ENCODE assay signal across 12 cellular contexts in the genomic region with DNA sequence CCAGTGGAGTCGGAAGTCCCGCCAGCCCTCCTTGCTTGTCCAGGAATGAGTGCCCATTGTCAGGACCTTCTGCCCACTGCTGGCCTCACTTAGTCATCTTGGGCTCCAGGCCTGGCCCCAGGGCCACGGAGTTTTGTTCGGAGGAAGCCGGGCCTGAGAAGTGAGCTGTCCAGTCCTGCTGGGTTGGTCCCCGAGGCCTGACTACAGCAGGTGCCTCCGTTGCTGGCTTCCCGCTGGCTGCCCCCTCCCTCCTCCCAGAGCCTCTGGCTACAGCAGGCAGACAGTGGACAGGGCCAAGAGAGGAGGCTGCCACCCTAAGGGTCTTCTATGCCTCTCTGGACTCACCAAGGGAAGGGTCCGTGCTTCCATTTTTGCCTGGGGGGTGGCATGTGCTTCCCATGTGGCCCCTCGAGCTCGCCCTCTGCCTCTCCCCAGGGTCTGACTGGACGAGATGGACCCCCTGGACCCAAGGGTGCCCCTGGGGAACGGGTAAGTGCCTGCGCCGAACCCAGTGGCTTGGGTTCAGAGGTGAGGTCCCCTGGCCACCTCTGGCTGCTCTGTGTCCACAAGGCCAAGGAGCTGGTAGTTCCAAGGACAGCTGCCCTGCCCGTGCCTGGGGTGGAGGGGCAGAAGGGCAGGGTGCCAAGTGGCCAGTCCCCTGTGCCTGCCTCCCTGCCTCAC. TPM values are rescaled to one million over a fixed set of nuclear protein-coding genes. Genes with fewer than 3 reads are reported as not detected.
DNase-seq lines count a peak whose midpoint lies in the region; ATAC-seq lines count a peak whose summit lies in the region.
"Had no signal": no experiment of that assay in that cellular context is flagged by ENCODE, and none has a peak within 500 bp of the region (broad histone marks: within the 10 kb centered on the region; RNA-seq: fewer than 3 reads in every experiment).

No MANE protein-coding gene starts in this region.

- intact Hi-C loops in Right ventricle myocardium inferior (cut with DNase I) (no loop called here), cardiac septum (cut with DNase I) (no loop called here), right cardiac atrium (cut with DNase I) (no loop called here)

- DNase-seq in Right ventricle myocardium inferior (ENCODE audit: missing footprints) (no peak), cardiac septum (ENCODE audit: low spot score) (no peak), right cardiac atrium (no peak), OCI-M1 (lab: John Stamatoyannopoulos, UW) (no peak), T-helper 2 cell (no peak), LoVo (ENCODE audit: low spot score) (no peak)
- DNase-seq: activated CD4-positive, alpha-beta T cell treated with anti-CD3 and anti-CD28 coated beads, Interleukin-2, amount 50 U/mL, for 48 hours; activated naive CD4-positive, alpha-beta T cell treated with Interleukin-2 at 50 U/mL for 16 hours; cortex of kidney; NCI-H82 had no signal

- peak; percentile 17 for ATAC-seq in Right ventricle myocardium inferior
- peak in 1 of 2 donors; percentile 21 for ATAC-seq in right cardiac atrium
- ATAC-seq in HG02973 (IDR thresholded peaks at IDR 0.05; ENCODE audit: unreplicated experiment) = no peak

- no peaks in the 10 kb centered on the region for H3K9me3 ChIP-seq in right cardiac atrium (ENCODE audit: control insufficient read depth, low read length)

- H3K4me3 ChIP-seq in right cardiac atrium (ENCODE audit: low read length) = no peak overlapping the region

- peak overlapping the region; percentile 48 for H3K27ac ChIP-seq in angular gyrus (ENCODE audit: low read depth, low read length)
- peak overlapping the region; percentile 6 for H3K27ac ChIP-seq in right cardiac atrium (ENCODE audit: low read length)

- H3K27me3 ChIP-seq in right cardiac atrium (ENCODE audit: control insufficient read depth, insufficient read depth) = no peaks in the 10 kb centered on the region

- H3K4me1 ChIP-seq in right cardiac atrium (ENCODE audit: control insufficient read depth, insufficient read depth, low read length) = no peaks in the 10 kb centered on the region

- WGBS in right cardiac atrium = 50% methylated on average over 16 of the region's 16 CpGs

RNA-seq across cellular contexts. Expression of a gene that starts 2.8 kb away (rescaled TPM):
- total RNA-seq in Right ventricle myocardium inferior (5.5 TPM), cardiac septum (0.94 TPM), right cardiac atrium (1 to 10 TPM; 4.3 to 6.9 (median 5.6) TPM)
- 13.0 TPM for polyA plus RNA-seq in right cardiac atrium

RNA-seq across cellular contexts. Expression of a gene that starts 15.0 kb away (rescaled TPM):
- total RNA-seq in Right ventricle myocardium inferior (22.5 TPM), cardiac septum (16.4 TPM), right cardiac atrium (10 to 100 TPM; 21.0 to 29.6 (median 24.2) TPM)
- 26.6 TPM for polyA plus RNA-seq in right cardiac atrium

RNA-seq across cellular contexts. Expression of a gene that starts 23.4 kb away (rescaled TPM):
- total RNA-seq in Right ventricle myocardium inferior (10.0 TPM), cardiac septum (7.9 TPM), right cardiac atrium (10 to 100 TPM in 1 of 4 donors, 1 to 10 TPM in 3; 8.3 to 10.9 (median 8.6) TPM)
- 12.1 TPM for polyA plus RNA-seq in right cardiac atrium

RNA-seq across cellular contexts. Expression of a gene that starts 42.0 kb away (rescaled TPM):
- total RNA-seq in Right ventricle myocardium inferior = 6.0 TPM
- 7.8 TPM for total RNA-seq in cardiac septum
- 1 to 10 TPM; 7.8 to 9.9 (median 8.2) TPM for total RNA-seq in right cardiac atrium
- 5.2 TPM for polyA plus RNA-seq in right cardiac atrium
